Comparison of ENCODE assay signal across 9 cellular contexts in the genomic region with DNA sequence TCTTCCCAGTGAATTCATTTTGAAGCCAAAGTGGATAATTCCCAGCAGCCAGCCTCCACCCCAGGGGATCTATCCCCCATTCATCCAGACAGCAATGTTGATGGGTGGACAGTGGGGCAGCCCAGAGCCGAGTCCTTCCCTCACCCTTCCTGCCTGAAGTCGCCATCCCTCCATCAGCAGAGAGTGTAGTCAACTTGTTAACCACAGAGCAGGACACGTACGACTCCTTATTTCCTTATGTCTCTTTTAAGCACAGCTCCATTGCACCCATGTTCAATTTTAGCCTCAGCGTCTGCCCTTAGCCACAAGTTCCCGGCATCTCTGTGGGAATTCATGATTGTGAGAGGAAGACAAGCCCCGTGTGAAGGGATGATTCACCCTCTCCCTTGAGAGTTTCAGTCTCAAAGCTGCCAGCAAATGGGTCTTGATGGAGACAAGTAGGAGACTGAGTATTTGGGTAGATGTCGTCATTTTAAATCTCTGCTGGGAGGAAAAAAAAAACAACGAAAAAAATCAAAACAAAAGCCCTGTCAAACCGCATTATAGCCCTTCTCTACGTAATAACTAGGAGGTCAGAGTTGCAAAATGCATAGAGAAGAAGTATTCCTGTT. TPM values are rescaled to one million over a fixed set of nuclear protein-coding genes. Genes with fewer than 3 reads are reported as not detected.
A peak's percentile ranks its signal among the peaks of the same experiment; 100 is the strongest.
DNase-seq lines count a peak whose midpoint lies in the region; ATAC-seq, FAIRE-seq and TF ChIP-seq lines count a peak whose summit lies in the region.
"Had no signal": no experiment of that assay in that cellular context is flagged by ENCODE, and none has a peak within 500 bp of the region (broad histone marks: within the 10 kb centered on the region; RNA-seq: fewer than 3 reads in every experiment).

No MANE protein-coding gene starts in this region.

- H3K27ac ChIP-seq in GM12878 (ENCODE audit: control insufficient read depth, insufficient read depth) (no peak overlapping the region), muscle layer of duodenum (ENCODE audit: low read length) (peak overlapping the region; percentile 42)

- no peaks in the 10 kb centered on the region for H3K36me3 ChIP-seq in GM12878 (ENCODE audit: control insufficient read depth in 2 of 2, insufficient read depth in 2 of 2, low read length in 1 of 2)
- peaks cover 0 to 4% of the 10 kb centered on the region in 2 donors for H3K36me3 ChIP-seq in muscle layer of duodenum (ENCODE audit: control insufficient read depth in 1 of 2, insufficient read depth in 2 of 2, low read length in 2 of 2)

- H3K27me3 ChIP-seq in GM12878 (replicated peaks in 1 of 2; ENCODE audit: control insufficient read depth in 2 of 2, insufficient read depth in 2 of 2, low read length in 1 of 2) (no peaks in the 10 kb centered on the region), muscle layer of duodenum (ENCODE audit: low read depth, low read length) (no peaks in the 10 kb centered on the region)

- H2AFZ ChIP-seq in GM12878 (ENCODE audit: control insufficient read depth, low read depth, low read length): no peak overlapping the region

- TF ChIP-seq POLR2A in GM12878 (IDR thresholded peaks at IDR 0.05; ENCODE audit: low read depth, low read length): no peak

- in situ Hi-C loops in GM12878 (cut with MboI): no loop called here

- TF ChIP-seq CTCF in AG09319 (IDR thresholded peaks at IDR 0.05; ENCODE audit: low read depth, low read length) (no peak), GM12878 (IDR thresholded peaks at IDR 0.05 in 2 of 3, conservative IDR thresholded peaks at IDR 0.05 in 1 of 3; ENCODE audit: control insufficient read depth in 2 of 3, extremely low read depth in 1 of 3, insufficient read depth in 1 of 3, low read depth in 3 of 3, low read length in 3 of 3) (no peak)

- no peak for FAIRE-seq in GM12878 (lab: Jason Lieb, UNC)
- FAIRE-seq: endothelial cell of umbilical vein had no signal

- 10% methylated on average over 11 of the region's 11 CpGs for WGBS in GM12878 (ENCODE audit: insufficient coverage, insufficient replicate concordance, low lambda C conversion rate, missing lambda C conversion rate)

- no TSS peak for BruUV-seq in GM12878 (replicated peaks; lab: Mats Ljungman, UMichigan)

- H3K9me3 ChIP-seq in GM12878 (replicated peaks; ENCODE audit: control insufficient read depth, insufficient read depth, low read length): no peaks in the 10 kb centered on the region; the same call in 2 of the 3 replicates
- H3K9me3 ChIP-seq in muscle layer of duodenum (ENCODE audit: control insufficient read depth in 1 of 2, low read length in 2 of 2): no peaks in the 10 kb centered on the region

- no peaks in the 10 kb centered on the region for H3K79me2 ChIP-seq in GM12878 (ENCODE audit: control insufficient read depth, insufficient read depth, low read length)

- H4K20me1 ChIP-seq in GM12878 (ENCODE audit: control insufficient read depth, insufficient read depth): no peaks in the 10 kb centered on the region

- H3K4me2 ChIP-seq in GM12878 (ENCODE audit: control insufficient read depth, insufficient read depth): no peak overlapping the region

- ATAC-seq in HG03378 (IDR thresholded peaks at IDR 0.05; ENCODE audit: unreplicated experiment) (peak; percentile 46), GM12878 (peak; percentile 48), HG02623 (IDR thresholded peaks at IDR 0.05; ENCODE audit: unreplicated experiment) (no peak), HG03521 (IDR thresholded peaks at IDR 0.05; ENCODE audit: unreplicated experiment) (no peak)

- H3K9ac ChIP-seq in GM12878 (ENCODE audit: control insufficient read depth, insufficient read depth, low read length): no peak overlapping the region

- RAD21 ChIA-PET in GM12878 (lab: Charles Lee; ENCODE audit: unreplicated experiment): interaction anchor here (1.0 to 1.2 kb wide), 3 partner anchors 8 to 44 kb away, joined by 3 to 4 read pairs (median 3); no protein-coding TSS in a partner anchor

- POLR2A ChIA-PET in GM12878 (lab: Charles Lee): interaction anchor here (1.3 kb wide), 1 partner anchor 9 kb away, joined by 4 read pairs; no protein-coding TSS in a partner anchor

- intact Hi-C loops in GM12878 (cut with micrococcal nuclease; ENCODE audit: unreplicated experiment): no loop called here

- no peak for TF ChIP-seq RAD21 in GM12878 (IDR thresholded peaks at IDR 0.05; ENCODE audit: insufficient read depth, low read depth, low read length)

- CTCF ChIA-PET in GM12878 (lab: Yijun Ruan, JAX): interaction anchor here (0.7 to 3.4 kb wide), 3 partner anchors 8 to 197 kb away, joined by 3 to 19 read pairs (median 4); no protein-coding TSS in a partner anchor

- SMC1A ChIA-PET in GM12878 (lab: Charles Lee; ENCODE audit: uncharacterized antibody, unreplicated experiment): interaction anchor here (0.7 to 1.2 kb wide), 3 partner anchors 8 to 303 kb away, joined by 3 read pairs; no protein-coding TSS in a partner anchor

- no peak overlapping the region for H3K4me3 ChIP-seq in GM12878
- H3K4me3 ChIP-seq in muscle layer of duodenum (ENCODE audit: low read depth in 1 of 2, low read length in 2 of 2): no peak overlapping the region

- peak; percentile 87 for DNase-seq in AG09319 (ENCODE audit: extremely low read depth, low read depth)
- DNase-seq in GM12878 (ENCODE audit: low read depth, low spot score): peak; percentile 40
- DNase-seq in UCSD-AML1 (lab: John Stamatoyannopoulos, UW; ENCODE audit: unreplicated experiment): no peak
- DNase-seq in DMS153 (lab: John Stamatoyannopoulos, UW): no peak

- H3K4me1 ChIP-seq in GM12878 (ENCODE audit: control insufficient read depth, insufficient read depth, low read length) (peaks cover 14% of the 10 kb centered on the region), muscle layer of duodenum (ENCODE audit: control insufficient read depth in 1 of 2, insufficient read depth in 2 of 2, low read length in 2 of 2) (no peaks in the 10 kb centered on the region)

- TF ChIP-seq EP300 in GM12878 (IDR thresholded peaks at IDR 0.05; ENCODE audit: borderline replicate concordance in 1 of 2, control insufficient read depth in 1 of 2, low read depth in 2 of 2, low read length in 2 of 2): no peak

TF ChIP-seq in GM12878, 131 proteins besides CTCF, POLR2A, EP300 and RAD21 (continues in another document):
- no peak for TF ChIP-seq PAX8 (IDR thresholded peaks at IDR 0.05)
- TF ChIP-seq KLF5 (IDR thresholded peaks at IDR 0.05; ENCODE audit: partially characterized antibody): no peak
- peak in 1 of 2 experiments; percentile 27; a peak in 3 of 4 replicates for TF ChIP-seq IKZF2 (IDR thresholded peaks at IDR 0.05)
- TF ChIP-seq, protein P1, sequence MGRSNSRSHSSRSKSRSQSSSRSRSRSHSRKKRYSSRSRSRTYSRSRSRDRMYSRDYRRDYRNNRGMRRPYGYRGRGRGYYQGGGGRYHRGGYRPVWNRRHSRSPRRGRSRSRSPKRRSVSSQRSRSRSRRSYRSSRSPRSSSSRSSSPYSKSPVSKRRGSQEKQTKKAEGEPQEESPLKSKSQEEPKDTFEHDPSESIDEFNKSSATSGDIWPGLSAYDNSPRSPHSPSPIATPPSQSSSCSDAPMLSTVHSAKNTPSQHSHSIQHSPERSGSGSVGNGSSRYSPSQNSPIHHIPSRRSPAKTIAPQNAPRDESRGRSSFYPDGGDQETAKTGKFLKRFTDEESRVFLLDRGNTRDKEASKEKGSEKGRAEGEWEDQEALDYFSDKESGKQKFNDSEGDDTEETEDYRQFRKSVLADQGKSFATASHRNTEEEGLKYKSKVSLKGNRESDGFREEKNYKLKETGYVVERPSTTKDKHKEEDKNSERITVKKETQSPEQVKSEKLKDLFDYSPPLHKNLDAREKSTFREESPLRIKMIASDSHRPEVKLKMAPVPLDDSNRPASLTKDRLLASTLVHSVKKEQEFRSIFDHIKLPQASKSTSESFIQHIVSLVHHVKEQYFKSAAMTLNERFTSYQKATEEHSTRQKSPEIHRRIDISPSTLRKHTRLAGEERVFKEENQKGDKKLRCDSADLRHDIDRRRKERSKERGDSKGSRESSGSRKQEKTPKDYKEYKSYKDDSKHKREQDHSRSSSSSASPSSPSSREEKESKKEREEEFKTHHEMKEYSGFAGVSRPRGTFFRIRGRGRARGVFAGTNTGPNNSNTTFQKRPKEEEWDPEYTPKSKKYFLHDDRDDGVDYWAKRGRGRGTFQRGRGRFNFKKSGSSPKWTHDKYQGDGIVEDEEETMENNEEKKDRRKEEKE (IDR thresholded peaks at IDR 0.05): no peak
- TF ChIP-seq EZH2 (IDR thresholded peaks at IDR 0.05; ENCODE audit: borderline replicate concordance, control insufficient read depth, low read depth, low read length): no peak
- TF ChIP-seq NRF1 (conservative IDR thresholded peaks at IDR 0.05; ENCODE audit: low read depth, low read length): no peak
- no peak for TF ChIP-seq CHD2 (IDR thresholded peaks at IDR 0.05; ENCODE audit: borderline replicate concordance, low read depth, low read length)
- TF ChIP-seq, protein P2, sequence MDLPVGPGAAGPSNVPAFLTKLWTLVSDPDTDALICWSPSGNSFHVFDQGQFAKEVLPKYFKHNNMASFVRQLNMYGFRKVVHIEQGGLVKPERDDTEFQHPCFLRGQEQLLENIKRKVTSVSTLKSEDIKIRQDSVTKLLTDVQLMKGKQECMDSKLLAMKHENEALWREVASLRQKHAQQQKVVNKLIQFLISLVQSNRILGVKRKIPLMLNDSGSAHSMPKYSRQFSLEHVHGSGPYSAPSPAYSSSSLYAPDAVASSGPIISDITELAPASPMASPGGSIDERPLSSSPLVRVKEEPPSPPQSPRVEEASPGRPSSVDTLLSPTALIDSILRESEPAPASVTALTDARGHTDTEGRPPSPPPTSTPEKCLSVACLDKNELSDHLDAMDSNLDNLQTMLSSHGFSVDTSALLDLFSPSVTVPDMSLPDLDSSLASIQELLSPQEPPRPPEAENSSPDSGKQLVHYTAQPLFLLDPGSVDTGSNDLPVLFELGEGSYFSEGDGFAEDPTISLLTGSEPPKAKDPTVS (IDR thresholded peaks at IDR 0.05; ENCODE audit: low read depth, low read length): no peak
- no peak for TF ChIP-seq TBL1XR1 (IDR thresholded peaks at IDR 0.05; ENCODE audit: low read depth, low read length)

RNA-seq across cellular contexts. Expression of a gene that starts 58.3 kb away (rescaled TPM):
- total RNA-seq in GM12878 (2013; cell fraction: nucleolus; rRNA removed): not detected in 2 replicates
- total RNA-seq in GM12878 (2014; rRNA removed): not detected in 2 replicates
- not detected in 2 replicates for total RNA-seq in GM12878 (2014; rRNA removed; fragmentation: Illumina TruSeq; extraction: Trizol)
- not detected in 2 replicates for total RNA-seq in GM12878 (2021)
- not detected for polyA plus RNA-seq in GM12878 (2011; ENCODE audit: low read depth)
- polyA plus RNA-seq in GM12878 (2011; rRNA removed): 0.03 TPM in 1 of 2 replicates, not detected in the other
- polyA plus RNA-seq in GM12878 (2011; cell fraction: cytosol; rRNA removed): not detected in 2 replicates
- polyA plus RNA-seq in GM12878 (2011; cell fraction: nucleus; rRNA removed): not detected in 2 replicates
- not detected in 2 replicates for polyA plus RNA-seq in GM12878 (2012)
- polyA plus RNA-seq in GM12878 (2014; fragmentation: Illumina TruSeq; extraction: Trizol): not detected in 2 replicates
- polyA plus RNA-seq in GM12878 (2014; fragmentation: Nextera tagmentation; extraction: Ambion mirVana): not detected
- polyA plus RNA-seq in GM12878 (2014; rRNA removed): not detected in 2 replicates
- not detected for polyA plus RNA-seq in GM12878 (2016; fragmentation: Nextera tagmentation; extraction: Ambion mirVana)
- polyA minus RNA-seq in GM12878 (2011; rRNA and poly(A)+ RNA removed): not detected in 2 replicates
- polyA minus RNA-seq in GM12878 (2011; cell fraction: cytosol; rRNA and poly(A)+ RNA removed): not detected in 2 replicates
- not detected in 2 replicates for polyA minus RNA-seq in GM12878 (2011; cell fraction: nucleus; rRNA and poly(A)+ RNA removed)

Comparison
In these comparisons a context has a peak if more than half of its experiments do, and no peak if none do; other contexts are left out.
1. DNase-seq: peak in AG09319 (single experiment) and GM12878 (single experiment); none in UCSD-AML1 (single experiment) and DMS153 (single experiment).
2. ATAC-seq: peak in HG03378 (single experiment) and GM12878 (single experiment); none in HG02623 (single experiment) and HG03521 (single experiment).